1 cellular context compared by ENCODE assay signal in genomic region chr15:83193721-83194120, GRCh38.
TF ChIP-seq lines count a peak whose summit lies in the region.

No MANE protein-coding gene starts in this region.

TF ChIP-seq in H1, 55 proteins besides CTCF, POLR2A, EP300 and RAD21 (continued from another document):
- no peak for TF ChIP-seq ATF2 (IDR thresholded peaks at IDR 0.05; ENCODE audit: low read length)
- no peak for TF ChIP-seq EGR1 (IDR thresholded peaks at IDR 0.05; ENCODE audit: borderline replicate concordance, low read depth, low read length)
- no peak for TF ChIP-seq FOSL1 (IDR thresholded peaks at IDR 0.05; ENCODE audit: insufficient read depth, low read depth, low read length)
- no peak for TF ChIP-seq BACH1 (IDR thresholded peaks at IDR 0.05; ENCODE audit: low read length)
- TF ChIP-seq KDM5A (IDR thresholded peaks at IDR 0.05; ENCODE audit: low read length), result no peak
